Comparison of ENCODE assay signal across 13 cellular contexts in the genomic region with DNA sequence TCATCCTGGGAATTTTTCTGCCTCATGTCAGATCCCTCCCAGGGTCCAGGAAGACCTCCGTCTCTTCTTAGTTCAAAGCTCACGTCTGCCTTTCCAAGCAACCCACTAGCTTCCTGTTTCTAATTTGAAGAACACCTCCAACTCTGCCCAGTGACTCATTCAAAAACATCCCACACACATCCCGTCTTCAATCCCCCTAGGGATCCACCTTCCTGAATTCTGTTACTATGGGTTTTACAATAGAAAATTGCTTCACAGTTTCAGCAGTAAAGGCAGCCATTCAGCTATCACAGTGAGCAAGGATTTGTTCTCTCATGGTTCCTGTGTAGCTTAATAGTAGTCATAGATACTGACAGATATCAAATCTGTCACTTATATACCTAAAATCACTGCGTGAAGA.
A peak's percentile ranks its signal among the peaks of the same experiment; 100 is the strongest.
DNase-seq lines count a peak whose midpoint lies in the region; ATAC-seq, FAIRE-seq and TF ChIP-seq lines count a peak whose summit lies in the region.
"Had no signal": no experiment of that assay in that cellular context is flagged by ENCODE, and none has a peak within 500 bp of the region (broad histone marks: within the 10 kb centered on the region; RNA-seq: fewer than 3 reads in every experiment).

No MANE protein-coding gene starts in this region.

- no peaks in the 10 kb centered on the region for H3K9me3 ChIP-seq in adipocyte (ENCODE audit: control insufficient read depth, low read length)
- H3K9me3 ChIP-seq in keratinocyte (ENCODE audit: control insufficient read depth, low read depth, low read length), result no peaks in the 10 kb centered on the region

- H3K9ac ChIP-seq in adipocyte (ENCODE audit: low read length) (peak overlapping the region; percentile 31), keratinocyte (ENCODE audit: control insufficient read depth, extremely low read depth, insufficient read depth, low read length) (no peak overlapping the region)
- H3K9ac ChIP-seq: KMS-11 had no signal

- peak; percentile 67 for DNase-seq in A172 (ENCODE audit: low spot score)
- peak; percentile 56 for DNase-seq in HCEC 1CT
- DNase-seq in adipocyte (ENCODE audit: low read depth), result peak; percentile 69
- DNase-seq in keratinocyte (ENCODE audit: low read depth, low spot score), result no peak
- DNase-seq in mesenteric fat pad (ENCODE audit: low spot score), result no peak
- no peak for DNase-seq in NCI-H1417 (lab: John Stamatoyannopoulos, UW)
- DNase-seq: activated naive CD4-positive, alpha-beta T cell treated with Interleukin-2 at 50 U/mL for 16 hours; CD4-positive, alpha-beta T cell; WERI-Rb-1 had no signal

- H3K4me3 ChIP-seq in adipocyte (ENCODE audit: low read length), result peak overlapping the region; percentile 25
- no peak overlapping the region for H3K4me3 ChIP-seq in keratinocyte (ENCODE audit: control insufficient read depth in 2 of 3, extremely low read depth in 1 of 3, insufficient read depth in 2 of 3, low read depth in 1 of 3, low read length in 3 of 3)

- H3K79me2 ChIP-seq in keratinocyte (ENCODE audit: control insufficient read depth, insufficient read depth, low read length), result no peaks in the 10 kb centered on the region

- H3K36me3 ChIP-seq in adipocyte (ENCODE audit: control insufficient read depth, insufficient read depth, low read length, severe bottlenecking) (no peaks in the 10 kb centered on the region), keratinocyte (ENCODE audit: control insufficient read depth in 2 of 2, extremely low read depth in 1 of 2, insufficient read depth in 2 of 2, low read length in 2 of 2) (no peaks in the 10 kb centered on the region)
- H3K36me3 ChIP-seq: WERI-Rb-1 had no signal

- H4K20me1 ChIP-seq in keratinocyte (ENCODE audit: control insufficient read depth, extremely low read depth, insufficient read depth, low read length), result no peaks in the 10 kb centered on the region

- no peak for TF ChIP-seq CTCF in keratinocyte (optimal IDR thresholded peaks at IDR 0.05 in 1 of 3, IDR thresholded peaks at IDR 0.05 in 1 of 3, conservative IDR thresholded peaks at IDR 0.05 in 1 of 3; ENCODE audit: extremely low read depth in 1 of 3, insufficient read depth in 2 of 3, low read length in 3 of 3)

- ATAC-seq in GM18907 (IDR thresholded peaks at IDR 0.05; ENCODE audit: unreplicated experiment), result no peak
- ATAC-seq in GM18870 (IDR thresholded peaks at IDR 0.05; ENCODE audit: unreplicated experiment), result no peak

- FAIRE-seq in keratinocyte (lab: Jason Lieb, UNC), result peak; percentile 61

- no peaks in the 10 kb centered on the region for H3K9me1 ChIP-seq in keratinocyte (ENCODE audit: control insufficient read depth, extremely low read depth, insufficient read depth, low read length)

- peaks cover 23% of the 10 kb centered on the region for H3K4me1 ChIP-seq in adipocyte (ENCODE audit: control insufficient read depth, insufficient read depth, low read length)
- peaks cover 12% of the 10 kb centered on the region for H3K4me1 ChIP-seq in keratinocyte (ENCODE audit: control insufficient read depth, extremely low read depth, insufficient read depth, low read length)

- dilution Hi-C loops in keratinocyte (cut with MboI; ENCODE audit: extremely low pct_ligation_motif_present, low sequenced_read_pairs), result no loop called here

- H3K27me3 ChIP-seq in adipocyte (replicated peaks; ENCODE audit: control insufficient read depth, insufficient read depth, low read length) (no peaks in the 10 kb centered on the region), keratinocyte (ENCODE audit: control insufficient read depth, extremely low read depth, insufficient read depth, low read length) (no peaks in the 10 kb centered on the region)

- peak overlapping the region; percentile 62 for H2AFZ ChIP-seq in keratinocyte (ENCODE audit: control insufficient read depth, low read length)

- peak overlapping the region; percentile 46 for H3K4me2 ChIP-seq in keratinocyte (ENCODE audit: control insufficient read depth, extremely low read depth, insufficient read depth, low read depth, low read length)
- H3K4me2 ChIP-seq: KMS-11 had no signal

- H3K27ac ChIP-seq in keratinocyte (ENCODE audit: control insufficient read depth, insufficient read depth, low read length), result no peak overlapping the region
- H3K27ac ChIP-seq: epithelial cell of prostate, KMS-11, WERI-Rb-1 had no signal

Comparison
In these comparisons a context has a peak if more than half of its experiments do, and no peak if none do; other contexts are left out.
1. DNase-seq: peak in A172 (single experiment), HCEC 1CT (single experiment) and adipocyte (single experiment); none in keratinocyte (single experiment), mesenteric fat pad (single experiment) and NCI-H1417 (0 of 3).